In the genomic region with DNA sequence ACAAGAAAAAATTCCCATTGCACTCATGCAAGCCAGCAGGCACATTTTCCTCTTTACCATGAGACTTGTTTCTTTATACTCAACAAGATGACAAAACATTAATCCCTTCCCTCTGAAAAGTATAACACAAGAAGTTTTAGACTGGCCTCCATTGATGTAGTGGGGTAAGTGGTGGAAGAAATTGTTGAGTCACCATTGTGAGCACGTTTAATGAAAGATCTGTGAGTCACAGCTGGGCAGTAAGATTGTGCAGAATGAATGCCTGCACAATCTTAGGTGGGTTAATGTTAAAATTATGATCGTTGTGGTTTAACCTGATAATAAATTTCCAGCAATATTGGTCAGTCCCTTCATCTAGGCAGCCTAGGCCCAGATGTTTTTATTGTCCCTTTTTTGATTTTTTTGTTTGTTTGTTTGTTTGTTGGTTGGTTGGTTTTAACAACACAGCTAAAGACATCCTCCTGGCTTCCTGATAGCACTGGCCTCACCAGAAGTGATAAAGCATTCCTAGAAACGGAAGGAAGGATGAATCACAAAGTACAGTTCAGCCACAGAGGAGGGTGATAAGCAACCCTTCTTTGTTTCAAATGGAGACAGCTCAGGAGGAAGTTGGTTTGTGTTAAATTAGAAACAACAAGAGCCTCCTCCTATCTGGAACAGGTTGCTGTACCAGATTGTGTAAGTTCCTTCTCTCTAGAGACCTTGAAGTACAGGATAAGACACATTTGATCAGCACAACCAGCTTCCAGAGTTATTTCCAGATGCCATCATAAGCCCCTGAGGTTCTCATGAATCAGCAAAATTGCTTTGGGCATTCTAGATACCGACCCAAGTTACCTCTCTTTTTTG, we compare ENCODE assay signal across 11 cellular contexts. TPM values are rescaled to one million over a fixed set of nuclear protein-coding genes. Genes with fewer than 3 reads are reported as not detected.
DNase-seq lines count a peak whose midpoint lies in the region; ATAC-seq and TF ChIP-seq lines count a peak whose summit lies in the region.
"Had no signal": no experiment of that assay in that cellular context is flagged by ENCODE, and none has a peak within 500 bp of the region (broad histone marks: within the 10 kb centered on the region; RNA-seq: fewer than 3 reads in every experiment).

No MANE protein-coding gene starts in this region.

- dilution Hi-C loops in mammary epithelial cell (cut with HindIII; ENCODE audit: low sequenced_read_pairs), result no loop called here

- no peaks in the 10 kb centered on the region for H3K9me3 ChIP-seq in mammary epithelial cell (replicated peaks; ENCODE audit: insufficient read depth, low read length)
- no peaks in the 10 kb centered on the region for H3K9me3 ChIP-seq in naive thymus-derived CD4-positive, alpha-beta T cell (ENCODE audit: control insufficient read depth in 2 of 3, low read length in 3 of 3)

- peaks cover 19% of the 10 kb centered on the region for H3K4me1 ChIP-seq in mammary epithelial cell (ENCODE audit: insufficient read depth, low read length)
- no peaks in the 10 kb centered on the region for H3K4me1 ChIP-seq in naive thymus-derived CD4-positive, alpha-beta T cell (ENCODE audit: control insufficient read depth in 2 of 2, insufficient read depth in 2 of 2, low read length in 2 of 2)

- ATAC-seq in naive thymus-derived CD4-positive, alpha-beta T cell, result peak; percentile 82
- ATAC-seq in GM19463 (IDR thresholded peaks at IDR 0.05; ENCODE audit: unreplicated experiment) (no peak), esophagus mucosa (no peak)
- no peak for ATAC-seq in naive thymus-derived CD8-positive, alpha-beta T cell

- POLR2A ChIA-PET in naive thymus-derived CD4-positive, alpha-beta T cell (lab: Charles Lee), result no interaction called here
- POLR2A ChIA-PET in naive thymus-derived CD8-positive, alpha-beta T cell (lab: Charles Lee), result no interaction called here

- CTCF ChIA-PET in mammary epithelial cell (lab: Charles Lee; ENCODE audit: low non-redundant PET), result no interaction called here
- CTCF ChIA-PET in naive thymus-derived CD4-positive, alpha-beta T cell (lab: Charles Lee), result no interaction called here

- H4K20me1 ChIP-seq in mammary epithelial cell (ENCODE audit: insufficient read depth, low read length), result no peaks in the 10 kb centered on the region

- no peak for TF ChIP-seq CTCF in mammary epithelial cell (conservative IDR thresholded peaks at IDR 0.05 in 1 of 2, IDR thresholded peaks at IDR 0.05 in 1 of 2; ENCODE audit: extremely low read depth in 1 of 2, insufficient read depth in 1 of 2, low read depth in 1 of 2, low read length in 2 of 2)

- 13% methylated on average over 4 of the region's 4 CpGs for WGBS in mammary epithelial cell (ENCODE audit: low coverage, missing lambda C conversion rate)

- H3K27ac Mint-ChIP-seq in naive thymus-derived CD4-positive, alpha-beta T cell, result peak overlapping the region in 1 of 9 donors; percentile 30
- H3K27ac Mint-ChIP-seq in naive thymus-derived CD8-positive, alpha-beta T cell, result peak overlapping the region in 2 of 10 donors; percentile 45 to 62

- H2AFZ ChIP-seq in mammary epithelial cell (ENCODE audit: low read depth, low read length), result peak overlapping the region; percentile 33

- H3K79me2 ChIP-seq in mammary epithelial cell (ENCODE audit: insufficient read depth, low read length), result no peaks in the 10 kb centered on the region

- H3K36me3 Mint-ChIP-seq in naive thymus-derived CD4-positive, alpha-beta T cell, result peaks cover 0 to 11% (median 0%) of the 10 kb centered on the region in 5 donors
- H3K36me3 Mint-ChIP-seq in naive thymus-derived CD8-positive, alpha-beta T cell, result no peaks in the 10 kb centered on the region

- no peak overlapping the region for H3K27ac ChIP-seq in mammary epithelial cell (ENCODE audit: insufficient read depth, low read depth, low read length)
- H3K27ac ChIP-seq in naive thymus-derived CD4-positive, alpha-beta T cell (ENCODE audit: low read depth, low read length), result no peak overlapping the region
- H3K27ac ChIP-seq: 22Rv1 had no signal

- H3K27me3 Mint-ChIP-seq in naive thymus-derived CD4-positive, alpha-beta T cell, result peaks cover 0 to 31% (median 7%) of the 10 kb centered on the region in 5 donors
- peaks cover 0 to 6% (median 5%) of the 10 kb centered on the region in 5 donors for H3K27me3 Mint-ChIP-seq in naive thymus-derived CD8-positive, alpha-beta T cell

- no TSS peak for BruUV-seq in mammary epithelial cell (replicated peaks; lab: Mats Ljungman, UMichigan)

- peaks cover 0 to 31% (median 0%) of the 10 kb centered on the region in 7 donors for H3K4me1 Mint-ChIP-seq in naive thymus-derived CD4-positive, alpha-beta T cell
- H3K4me1 Mint-ChIP-seq in naive thymus-derived CD8-positive, alpha-beta T cell, result peaks cover 0 to 10% (median 0%) of the 10 kb centered on the region in 4 donors

- in situ Hi-C loops in mammary epithelial cell (cut with MboI; ENCODE audit: low sequenced_read_pairs in 2 of 2), result no loop called here

- no peak overlapping the region for H3K4me3 ChIP-seq in mammary epithelial cell (replicated peaks in 1 of 3; ENCODE audit: insufficient read depth in 1 of 3, low read depth in 2 of 3, low read length in 3 of 3)
- no peak overlapping the region for H3K4me3 ChIP-seq in naive thymus-derived CD4-positive, alpha-beta T cell (ENCODE audit: low read length)

- peak overlapping the region in 1 of 10 donors; percentile 60 for H3K4me3 Mint-ChIP-seq in naive thymus-derived CD4-positive, alpha-beta T cell
- no peak overlapping the region for H3K4me3 Mint-ChIP-seq in naive thymus-derived CD8-positive, alpha-beta T cell

- no peaks in the 10 kb centered on the region for H3K36me3 ChIP-seq in mammary epithelial cell (ENCODE audit: insufficient read depth, low read length)
- H3K36me3 ChIP-seq in naive thymus-derived CD4-positive, alpha-beta T cell (ENCODE audit: control insufficient read depth in 2 of 3, insufficient read depth in 3 of 3, low read length in 3 of 3), result no peaks in the 10 kb centered on the region

- DNase-seq in DMS53 (lab: John Stamatoyannopoulos, UW) (peak; percentile 26), DMS53 treated with DMSO at 0.1 percent for 48 hours (lab: John Stamatoyannopoulos, UW; ENCODE audit: unreplicated experiment) (no peak), NOMO-1 (lab: John Stamatoyannopoulos, UW; ENCODE audit: unreplicated experiment in 2 of 2) (peak; percentile 41 to 76), mammary epithelial cell (peak; percentile 48)
- no peak for DNase-seq in naive thymus-derived CD4-positive, alpha-beta T cell
- DNase-seq in naive thymus-derived CD8-positive, alpha-beta T cell, result no peak
- DNase-seq: left cardiac atrium, NCI-H1092 treated with DMSO at 0.1 percent for 48 hours had no signal

- H3K27me3 ChIP-seq in mammary epithelial cell (ENCODE audit: insufficient read depth, low read length), result no peaks in the 10 kb centered on the region
- H3K27me3 ChIP-seq in naive thymus-derived CD4-positive, alpha-beta T cell (ENCODE audit: control insufficient read depth in 2 of 2, insufficient read depth in 2 of 2, low read length in 2 of 2), result no peaks in the 10 kb centered on the region

- intact Hi-C loops in mammary epithelial cell (cut with micrococcal nuclease), result loop anchor here (10.0 kb wide), 1 partner anchor 54 kb away; no protein-coding TSS in a partner anchor
- intact Hi-C loops in naive thymus-derived CD4-positive, alpha-beta T cell (cut with micrococcal nuclease), result no loop called here

- no peak overlapping the region for H3K9ac ChIP-seq in mammary epithelial cell (ENCODE audit: insufficient read depth, low read length)

- H3K9me3 Mint-ChIP-seq in naive thymus-derived CD4-positive, alpha-beta T cell, result peaks cover 0 to 7% (median 0%) of the 10 kb centered on the region in 11 donors
- no peaks in the 10 kb centered on the region for H3K9me3 Mint-ChIP-seq in naive thymus-derived CD8-positive, alpha-beta T cell

- peak overlapping the region; percentile 12 for H3K4me2 ChIP-seq in mammary epithelial cell (ENCODE audit: insufficient read depth, low read depth, low read length)

RNA-seq across cellular contexts. Expression of a gene that starts 40.3 kb away (rescaled TPM):
- total RNA-seq in mammary epithelial cell (under 1 TPM in 1 of 2 donors, not detected in 1; under 0.01 TPM), esophagus mucosa (0.04 TPM)
- not detected for polyA plus RNA-seq in mammary epithelial cell
- polyA minus RNA-seq in mammary epithelial cell, result not detected
- under 1 TPM in 1 of 5 experiments, not detected in 4; 0.11 TPM for total RNA-seq in naive thymus-derived CD4-positive, alpha-beta T cell
- polyA plus RNA-seq in naive thymus-derived CD4-positive, alpha-beta T cell, result not detected
- not detected for total RNA-seq in naive thymus-derived CD8-positive, alpha-beta T cell
- not detected for polyA plus RNA-seq in naive thymus-derived CD8-positive, alpha-beta T cell
- total RNA-seq: left cardiac atrium had no signal

Comparison
In these comparisons a context has a peak if more than half of its experiments do, and no peak if none do; other contexts are left out.
1. DNase-seq: peak in DMS53 (single experiment), NOMO-1 (2 of 2) and mammary epithelial cell (single experiment); none in DMS53 treated with DMSO at 0.1 percent for 48 hours (single experiment), naive thymus-derived CD4-positive, alpha-beta T cell (0 of 9) and naive thymus-derived CD8-positive, alpha-beta T cell (0 of 10).